23 cellular contexts compared by ENCODE assay signal in genomic region chr3:43330981-43331380, GRCh38. TPM values are rescaled to one million over a fixed set of nuclear protein-coding genes. Genes with fewer than 3 reads are reported as not detected.
A peak's percentile ranks its signal among the peaks of the same experiment; 100 is the strongest.
DNase-seq lines count a peak whose midpoint lies in the region; ATAC-seq and TF ChIP-seq lines count a peak whose summit lies in the region.
"Had no signal": no experiment of that assay in that cellular context is flagged by ENCODE, and none has a peak within 500 bp of the region (broad histone marks: within the 10 kb centered on the region; RNA-seq: fewer than 3 reads in every experiment).

No MANE protein-coding gene starts in this region.

- TF ChIP-seq CTCF in CD4-positive, alpha-beta T cell (IDR thresholded peaks at IDR 0.05): no peak
- TF ChIP-seq CTCF in fibroblast of villous mesenchyme (IDR thresholded peaks at IDR 0.05; ENCODE audit: insufficient read depth, low read depth, low read length) (no peak), body of pancreas (IDR thresholded peaks at IDR 0.05) (no peak), nephron progenitor cell (IDR thresholded peaks at IDR 0.05) (no peak)

- H3K14ac ChIP-seq in neuronal stem cell (ENCODE audit: low read length): no peak overlapping the region

- no peak overlapping the region for H4K8ac ChIP-seq in neuronal stem cell (ENCODE audit: low read depth, low read length)

- no peak overlapping the region for H3K27ac ChIP-seq in CD4-positive, alpha-beta T cell (ENCODE audit: low read depth, low read length)
- H3K27ac ChIP-seq in body of pancreas (no peak overlapping the region), neuronal stem cell (replicated peaks; ENCODE audit: low read length) (no peak overlapping the region)
- H3K27ac ChIP-seq: PC-9, psoas muscle, SJCRH30 had no signal

- H3K4ac ChIP-seq in neuronal stem cell (ENCODE audit: low read length): no peak overlapping the region

- POLR2A ChIA-PET in CD4-positive, alpha-beta T cell (lab: Charles Lee): interaction anchor here (1.1 kb wide), 1 partner anchor 34 kb away, joined by 5 read pairs; no protein-coding TSS in a partner anchor

- CTCF ChIA-PET in CD4-positive, alpha-beta T cell (lab: Charles Lee): no interaction called here

- no peak overlapping the region for H2BK5ac ChIP-seq in neuronal stem cell (ENCODE audit: low read length)

- no peak overlapping the region for H3K18ac ChIP-seq in neuronal stem cell (ENCODE audit: low read length)

- peaks cover 25% of the 10 kb centered on the region for H3K4me1 ChIP-seq in HAP-1
- H3K4me1 ChIP-seq in body of pancreas: peaks cover 26% of the 10 kb centered on the region
- peaks cover 2 to 12% of the 10 kb centered on the region in 2 donors for H3K4me1 ChIP-seq in neuronal stem cell (ENCODE audit: control insufficient read depth in 2 of 2, insufficient read depth in 1 of 2, low read depth in 1 of 2, low read length in 2 of 2)

- in situ Hi-C loops in HAP-1 (cut with MboI; ENCODE audit: low sequenced_read_pairs): no loop called here

- peak overlapping the region; percentile 74 for H3K27ac Mint-ChIP-seq in CD4-positive, alpha-beta T cell
- H3K27ac Mint-ChIP-seq in activated naive CD8-positive, alpha-beta T cell treated with anti-CD3 and anti-CD28 coated beads, Interleukin-2, amount 50 U/mL, for 24 hours: peak overlapping the region; percentile 11
- H3K27ac Mint-ChIP-seq in nephron progenitor cell: no peak overlapping the region
- H3K27ac Mint-ChIP-seq: activated B cell treated with CpG ODN at 0.5 μM for 24 hours; activated T-helper 2 cell treated with anti-CD3 and anti-CD28 coated beads, Interferon-gamma antibody, Interleukin-2, Interleukin-4, amounts not matched to agents 10 μg/mL and 5 μg/mL and 100 μg/mL, durations not matched to agents 14 hours and 24 hours and 36 hours; B cell; nephron; T-helper 1 cell treated with Interleukin-12 subunit alpha and Interleukin-12 subunit beta and Interleukin-4 antibody, amounts not matched to agents 30 μg/mL and 1 μg/mL, for 36 hours had no signal

- peaks cover 10% of the 10 kb centered on the region for H3K9me3 ChIP-seq in CD4-positive, alpha-beta T cell (ENCODE audit: control insufficient read depth, low read length)
- 0 out of 2 replicates have a peak, but pooled peaks cover 5% of the 10 kb centered on the region for H3K9me3 ChIP-seq in HAP-1
- peaks cover 0 to 7% (median 0%) of the 10 kb centered on the region in 3 donors for H3K9me3 ChIP-seq in body of pancreas
- H3K9me3 ChIP-seq in neuronal stem cell (replicated peaks in 1 of 2; ENCODE audit: control insufficient read depth in 2 of 2, insufficient read depth in 1 of 2, low read depth in 1 of 2, low read length in 2 of 2): peaks cover 0 to 24% of the 10 kb centered on the region in 2 donors
- H3K9me3 ChIP-seq: SJCRH30 had no signal

- no peak overlapping the region for H4K91ac ChIP-seq in neuronal stem cell (ENCODE audit: low read depth, low read length, poor library complexity)

- DNase-seq in CD4-positive, alpha-beta T cell: no peak
- peak; percentile 23 to 81 for DNase-seq in HAP-1 (ENCODE audit: low spot score in 2 of 2)
- no peak for DNase-seq in activated naive CD8-positive, alpha-beta T cell treated with anti-CD3 and anti-CD28 coated beads, Interleukin-2, amount 50 U/mL, for 24 hours
- peak; percentile 40 for DNase-seq in fibroblast of villous mesenchyme (ENCODE audit: low read depth)
- no peak for DNase-seq in body of pancreas
- DNase-seq in neuronal stem cell (ENCODE audit: low spot score): no peak
- no peak for DNase-seq in nephron progenitor cell
- no peak for DNase-seq in effector CD4-positive, alpha-beta T cell
- DNase-seq: activated B cell treated with CpG ODN at 0.5 μM for 24 hours; amniotic stem cell; effector CD8-positive, alpha-beta T cell; hippocampal formation; NCI-H774; PC-9; psoas muscle; SJCRH30; stimulated activated CD4-positive, alpha-beta T cell treated with anti-CD3 and anti-CD28 coated beads, Interleukin-4, amount 100 ng/mL, for 1 hour had no signal

- no peak overlapping the region for H2BK12ac ChIP-seq in neuronal stem cell (ENCODE audit: low read length)

- H3K4me1 Mint-ChIP-seq in CD4-positive, alpha-beta T cell (ENCODE audit: low read depth): peaks cover 66% of the 10 kb centered on the region
- peaks cover 62% of the 10 kb centered on the region for H3K4me1 Mint-ChIP-seq in activated naive CD8-positive, alpha-beta T cell treated with anti-CD3 and anti-CD28 coated beads, Interleukin-2, amount 50 U/mL, for 24 hours
- H3K4me1 Mint-ChIP-seq in nephron progenitor cell: peaks cover 21% of the 10 kb centered on the region

- no peak overlapping the region for H2BK120ac ChIP-seq in neuronal stem cell (ENCODE audit: low read depth, low read length)

- H3K27me3 ChIP-seq in CD4-positive, alpha-beta T cell (ENCODE audit: control insufficient read depth, insufficient read depth, low read length): no peaks in the 10 kb centered on the region
- H3K27me3 ChIP-seq in HAP-1 (ENCODE audit: low read depth) (no peaks in the 10 kb centered on the region), body of pancreas (no peaks in the 10 kb centered on the region), neuronal stem cell (ENCODE audit: control insufficient read depth in 3 of 3, insufficient read depth in 3 of 3, low read depth in 1 of 3, low read length in 3 of 3) (no peaks in the 10 kb centered on the region)
- H3K27me3 ChIP-seq: SJCRH30 had no signal

- 57 to 77% methylated on average over 1 of the region's 1 CpG for WGBS in body of pancreas, 2 donors
- WGBS in neuronal stem cell (ENCODE audit: extremely low coverage in 2 of 2, insufficient read length in 2 of 2, insufficient replicate concordance in 1 of 2), 2 donors: no CpG with 5 or more reads among the region's 1 CpG

- no peak overlapping the region for H3K4me2 ChIP-seq in neuronal stem cell (ENCODE audit: insufficient read depth, low read length, poor library complexity, severe bottlenecking)
- H3K4me2 ChIP-seq: PC-9, smooth muscle cell had no signal

- TF ChIP-seq POLR2A in body of pancreas (IDR thresholded peaks at IDR 0.05): no peak

- H2AK5ac ChIP-seq in neuronal stem cell (ENCODE audit: low read depth, low read length): no peak overlapping the region

- peaks cover 8% of the 10 kb centered on the region for H3K9me3 Mint-ChIP-seq in CD4-positive, alpha-beta T cell
- peaks cover 12% of the 10 kb centered on the region for H3K9me3 Mint-ChIP-seq in activated naive CD8-positive, alpha-beta T cell treated with anti-CD3 and anti-CD28 coated beads, Interleukin-2, amount 50 U/mL, for 24 hours
- H3K9me3 Mint-ChIP-seq in nephron progenitor cell: peaks cover 24% of the 10 kb centered on the region

- H2AFZ ChIP-seq in neuronal stem cell (ENCODE audit: low read length): no peak overlapping the region
- H2AFZ ChIP-seq: PC-9 had no signal

- no peak overlapping the region for H3K23ac ChIP-seq in neuronal stem cell (ENCODE audit: low read depth, low read length, poor library complexity)

- intact Hi-C loops in CD4-positive, alpha-beta T cell (cut with DNase I, micrococcal nuclease): no loop called here
- intact Hi-C loops in body of pancreas (cut with DNase I): no loop called here

- H3K36me3 ChIP-seq in HAP-1 (replicated peaks) (peaks cover 8% of the 10 kb centered on the region; the same call in 1 of the 2 replicates), body of pancreas (replicated peaks in 1 of 2; ENCODE audit: insufficient read depth in 1 of 2, low read depth in 2 of 2) (peaks cover 0 to 5% of the 10 kb centered on the region in 2 donors), neuronal stem cell (replicated peaks in 1 of 2; ENCODE audit: control insufficient read depth in 2 of 2, insufficient read depth in 2 of 2, low read length in 2 of 2) (peaks cover 3 to 34% of the 10 kb centered on the region in 2 donors)
- H3K36me3 ChIP-seq: SJCRH30 had no signal

- H3K36me3 Mint-ChIP-seq in CD4-positive, alpha-beta T cell (ENCODE audit: low read depth): peaks cover 78% of the 10 kb centered on the region
- peaks cover 34% of the 10 kb centered on the region for H3K36me3 Mint-ChIP-seq in activated naive CD8-positive, alpha-beta T cell treated with anti-CD3 and anti-CD28 coated beads, Interleukin-2, amount 50 U/mL, for 24 hours (ENCODE audit: low read depth)
- H3K36me3 Mint-ChIP-seq in nephron progenitor cell (ENCODE audit: low read depth): peaks cover 58% of the 10 kb centered on the region

- H3K27me3 Mint-ChIP-seq in CD4-positive, alpha-beta T cell: no peaks in the 10 kb centered on the region
- no peaks in the 10 kb centered on the region for H3K27me3 Mint-ChIP-seq in activated naive CD8-positive, alpha-beta T cell treated with anti-CD3 and anti-CD28 coated beads, Interleukin-2, amount 50 U/mL, for 24 hours
- no peaks in the 10 kb centered on the region for H3K27me3 Mint-ChIP-seq in nephron progenitor cell (ENCODE audit: low read depth, poor library complexity)
- H3K27me3 Mint-ChIP-seq: activated B cell treated with CpG ODN at 0.5 μM for 24 hours; B cell; central memory CD8-positive, alpha-beta T cell had no signal

- H3K4me3 ChIP-seq in HAP-1 (no peak overlapping the region), fibroblast of villous mesenchyme (ENCODE audit: low read depth, low read length) (no peak overlapping the region), body of pancreas (no peak overlapping the region), neuronal stem cell (ENCODE audit: low read length in 2 of 2) (no peak overlapping the region)
- H3K4me3 ChIP-seq: PC-9, psoas muscle, SJCRH30, smooth muscle cell had no signal

- no peak overlapping the region for H2BK15ac ChIP-seq in neuronal stem cell (ENCODE audit: low read length)

- no peak overlapping the region for H3K9ac ChIP-seq in neuronal stem cell (ENCODE audit: low read depth, low read length, poor library complexity)

- H3K79me1 ChIP-seq in neuronal stem cell (ENCODE audit: low read depth, low read length): peaks cover 1% of the 10 kb centered on the region

- no peak for ATAC-seq in CD4-positive, alpha-beta T cell (ENCODE audit: poor library complexity)
- no peak for ATAC-seq in activated naive CD8-positive, alpha-beta T cell treated with anti-CD3 and anti-CD28 coated beads, Interleukin-2, amount 50 U/mL, for 24 hours
- ATAC-seq in body of pancreas: no peak
- ATAC-seq: psoas muscle had no signal

- peak overlapping the region; percentile 15 for H3K4me3 Mint-ChIP-seq in CD4-positive, alpha-beta T cell
- H3K4me3 Mint-ChIP-seq in activated naive CD8-positive, alpha-beta T cell treated with anti-CD3 and anti-CD28 coated beads, Interleukin-2, amount 50 U/mL, for 24 hours: no peak overlapping the region
- no peak overlapping the region for H3K4me3 Mint-ChIP-seq in nephron progenitor cell
- H3K4me3 Mint-ChIP-seq: activated B cell treated with CpG ODN at 0.5 μM for 24 hours; B cell; central memory CD8-positive, alpha-beta T cell; nephron; T-helper 1 cell treated with Interleukin-12 subunit alpha and Interleukin-12 subunit beta and Interleukin-4 antibody, amounts not matched to agents 30 μg/mL and 1 μg/mL, for 36 hours had no signal

RNA-seq across cellular contexts. Expression of gene SNRK, which starts 44.6 kb away (rescaled TPM):
- total RNA-seq in CD4-positive, alpha-beta T cell: 100 to 1,000 TPM; 215 to 217 TPM
- total RNA-seq in fibroblast of villous mesenchyme: 20.3 and 21.2 TPM in 2 replicates
- total RNA-seq in body of pancreas: 10 to 100 TPM; 22.4 to 25.7 TPM
- polyA plus RNA-seq in neuronal stem cell (2013, experiment 1 of 2): 8.0 TPM
- 7.3 TPM for polyA plus RNA-seq in neuronal stem cell (2013, experiment 2 of 2)

Comparison
In these comparisons a context has a peak if more than half of its experiments do, and no peak if none do; other contexts are left out.
1. DNase-seq: peak in HAP-1 (2 of 2) and fibroblast of villous mesenchyme (single experiment); none in CD4-positive, alpha-beta T cell (0 of 10), activated naive CD8-positive, alpha-beta T cell treated with anti-CD3 and anti-CD28 coated beads, Interleukin-2, amount 50 U/mL, for 24 hours (single experiment), body of pancreas (0 of 4), neuronal stem cell (single experiment), nephron progenitor cell (single experiment) and effector CD4-positive, alpha-beta T cell (single experiment).